9 cellular contexts compared by ENCODE assay signal in the genomic region with DNA sequence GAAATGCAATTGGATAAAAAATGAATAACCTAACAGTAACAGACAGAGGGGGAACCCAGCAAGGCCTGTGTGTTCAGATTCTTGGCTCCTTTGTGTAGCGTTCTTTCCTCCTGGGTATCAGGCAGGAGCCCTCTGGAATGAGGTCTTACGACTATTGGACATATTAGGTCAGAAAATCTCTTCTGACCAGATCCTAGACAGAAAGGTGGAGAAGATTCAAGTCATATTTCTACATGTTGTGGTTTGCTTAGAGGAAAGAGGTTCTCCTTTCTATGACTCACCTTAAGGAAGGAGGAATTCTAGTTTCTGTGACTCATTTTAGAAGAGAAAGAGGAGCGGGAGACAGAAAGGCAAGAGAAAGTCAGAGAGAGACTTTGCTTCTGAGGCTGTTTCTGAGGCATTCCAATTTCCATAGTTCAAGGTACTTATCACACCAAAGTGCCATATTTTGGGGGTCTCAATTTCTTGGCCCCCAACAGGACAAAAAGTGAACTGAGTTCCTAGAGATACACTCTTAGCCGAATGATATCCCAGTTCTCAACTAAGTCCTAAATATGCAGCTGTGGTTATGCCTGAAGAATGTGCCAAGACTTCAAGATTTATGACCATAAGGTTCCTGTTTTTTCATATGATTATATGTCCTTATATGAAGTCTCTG.
DNase-seq lines count a peak whose midpoint lies in the region; ATAC-seq, FAIRE-seq and TF ChIP-seq lines count a peak whose summit lies in the region.
"Had no signal": no experiment of that assay in that cellular context is flagged by ENCODE, and none has a peak within 500 bp of the region (broad histone marks: within the 10 kb centered on the region; RNA-seq: fewer than 3 reads in every experiment).

No MANE protein-coding gene starts in this region.

- no peak for TF ChIP-seq EP300 in A549 (IDR thresholded peaks at IDR 0.05)

- peak; percentile 67 to 68; a peak in 5 of 6 replicates for ATAC-seq in A549
- ATAC-seq in GM19463 (IDR thresholded peaks at IDR 0.05; ENCODE audit: unreplicated experiment), result peak; percentile 88
- ATAC-seq in HG03565 (IDR thresholded peaks at IDR 0.05; ENCODE audit: unreplicated experiment), result peak; percentile 88
- no peak for ATAC-seq in GM21737 (IDR thresholded peaks at IDR 0.05; ENCODE audit: unreplicated experiment)

- H3K9ac ChIP-seq in colonic mucosa (ENCODE audit: low read depth in 2 of 2, low read length in 2 of 2), result no peak overlapping the region

- H3K4me1 Mint-ChIP-seq in chondrocyte (ENCODE audit: low read depth), result peaks cover 13% of the 10 kb centered on the region
- H3K4me1 Mint-ChIP-seq in activated T-cell treated with anti-CD3 and anti-CD28 coated beads, Interleukin-2, amount 50 U/mL, for 24 hours (ENCODE audit: low read depth), result peaks cover 13% of the 10 kb centered on the region

- no peaks in the 10 kb centered on the region for H3K36me3 ChIP-seq in colonic mucosa

- peak overlapping the region; percentile 74 for H3K27ac Mint-ChIP-seq in chondrocyte (ENCODE audit: unreplicated experiment)
- no peak overlapping the region for H3K27ac Mint-ChIP-seq in activated T-cell treated with anti-CD3 and anti-CD28 coated beads, Interleukin-2, amount 50 U/mL, for 24 hours

- H3K27me3 ChIP-seq in colonic mucosa, result no peaks in the 10 kb centered on the region

- no peak overlapping the region for H3K4me2 ChIP-seq in A549

- TF ChIP-seq RAD21 in A549 (conservative IDR thresholded peaks at IDR 0.05 in 1 of 2, IDR thresholded peaks at IDR 0.05 in 1 of 2), result no peak

- H3K27me3 Mint-ChIP-seq in chondrocyte (ENCODE audit: low read depth), result no peaks in the 10 kb centered on the region
- H3K27me3 Mint-ChIP-seq in activated T-cell treated with anti-CD3 and anti-CD28 coated beads, Interleukin-2, amount 50 U/mL, for 24 hours, result peaks cover 6% of the 10 kb centered on the region

- no peak overlapping the region for H3K4me3 Mint-ChIP-seq in chondrocyte (ENCODE audit: unreplicated experiment)
- no peak overlapping the region for H3K4me3 Mint-ChIP-seq in activated T-cell treated with anti-CD3 and anti-CD28 coated beads, Interleukin-2, amount 50 U/mL, for 24 hours

- TF ChIP-seq POLR2A in A549 (IDR thresholded peaks at IDR 0.05; ENCODE audit: low read length), result no peak

- no peaks in the 10 kb centered on the region for H3K36me3 Mint-ChIP-seq in chondrocyte (ENCODE audit: low read depth)
- H3K36me3 Mint-ChIP-seq in activated T-cell treated with anti-CD3 and anti-CD28 coated beads, Interleukin-2, amount 50 U/mL, for 24 hours (ENCODE audit: low read depth), result no peaks in the 10 kb centered on the region

- peak in 1 of 2 experiments; percentile 9 for DNase-seq in A549 (ENCODE audit: low read depth in 1 of 2, low spot score in 1 of 2)
- DNase-seq in chondrocyte (ENCODE audit: low spot score), result no peak
- DNase-seq in colonic mucosa, result no peak
- no peak for DNase-seq in activated T-cell treated with anti-CD3 and anti-CD28 coated beads, Interleukin-2, amount 50 U/mL, for 24 hours
- DNase-seq in NCI-H345 (lab: John Stamatoyannopoulos, UW), result no peak

- H3K27ac ChIP-seq in A549 (no peak overlapping the region), colonic mucosa (no peak overlapping the region)

- H3K9me3 Mint-ChIP-seq in chondrocyte (ENCODE audit: low read depth), result no peaks in the 10 kb centered on the region
- no peaks in the 10 kb centered on the region for H3K9me3 Mint-ChIP-seq in activated T-cell treated with anti-CD3 and anti-CD28 coated beads, Interleukin-2, amount 50 U/mL, for 24 hours

- CTCF ChIA-PET in A549 (lab: Yijun Ruan, JAX), result no interaction called here

- FAIRE-seq in A549 (lab: Jason Lieb, UNC), result no peak
- FAIRE-seq: islet of Langerhans had no signal

- POLR2A ChIA-PET in A549 (lab: Yijun Ruan, JAX), result interaction anchor here (0.5 kb wide), 1 partner anchor 156 kb away, joined by 4 read pairs; no protein-coding TSS in a partner anchor

- H3K4me3 ChIP-seq in A549, result no peak overlapping the region
- no peak overlapping the region for H3K4me3 ChIP-seq in colonic mucosa

- no peak for TF ChIP-seq CTCF in A549 (IDR thresholded peaks at IDR 0.05)
- peak; percentile 28 for TF ChIP-seq CTCF in chondrocyte (IDR thresholded peaks at IDR 0.05)
- TF ChIP-seq CTCF in colonic mucosa (IDR thresholded peaks at IDR 0.05), result no peak

- H3K9me3 ChIP-seq in A549 (no peaks in the 10 kb centered on the region), colonic mucosa (no peaks in the 10 kb centered on the region)

- intact Hi-C loops in colonic mucosa (cut with DNase I), result no loop called here

- no peaks in the 10 kb centered on the region for H3K4me1 ChIP-seq in A549
- no peaks in the 10 kb centered on the region for H3K4me1 ChIP-seq in colonic mucosa

- WGBS in A549 (ENCODE audit: missing lambda C conversion rate), result 61% methylated on average over 4 of the region's 4 CpGs

TF ChIP-seq in A549, 52 proteins besides CTCF, POLR2A, EP300 and RAD21:
- TF ChIP-seq, protein P1, sequence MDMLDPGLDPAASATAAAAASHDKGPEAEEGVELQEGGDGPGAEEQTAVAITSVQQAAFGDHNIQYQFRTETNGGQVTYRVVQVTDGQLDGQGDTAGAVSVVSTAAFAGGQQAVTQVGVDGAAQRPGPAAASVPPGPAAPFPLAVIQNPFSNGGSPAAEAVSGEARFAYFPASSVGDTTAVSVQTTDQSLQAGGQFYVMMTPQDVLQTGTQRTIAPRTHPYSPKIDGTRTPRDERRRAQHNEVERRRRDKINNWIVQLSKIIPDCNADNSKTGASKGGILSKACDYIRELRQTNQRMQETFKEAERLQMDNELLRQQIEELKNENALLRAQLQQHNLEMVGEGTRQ (IDR thresholded peaks at IDR 0.05), result no peak
- TF ChIP-seq FOSL2 (IDR thresholded peaks at IDR 0.05), result no peak
- peak; percentile 70 for TF ChIP-seq FOSL2 (CRISPR knock-in tag; IDR thresholded peaks at IDR 0.05)
- TF ChIP-seq ZFP36 (IDR thresholded peaks at IDR 0.05; ENCODE audit: borderline replicate concordance, partially characterized antibody), result no peak
- TF ChIP-seq, protein P2, sequence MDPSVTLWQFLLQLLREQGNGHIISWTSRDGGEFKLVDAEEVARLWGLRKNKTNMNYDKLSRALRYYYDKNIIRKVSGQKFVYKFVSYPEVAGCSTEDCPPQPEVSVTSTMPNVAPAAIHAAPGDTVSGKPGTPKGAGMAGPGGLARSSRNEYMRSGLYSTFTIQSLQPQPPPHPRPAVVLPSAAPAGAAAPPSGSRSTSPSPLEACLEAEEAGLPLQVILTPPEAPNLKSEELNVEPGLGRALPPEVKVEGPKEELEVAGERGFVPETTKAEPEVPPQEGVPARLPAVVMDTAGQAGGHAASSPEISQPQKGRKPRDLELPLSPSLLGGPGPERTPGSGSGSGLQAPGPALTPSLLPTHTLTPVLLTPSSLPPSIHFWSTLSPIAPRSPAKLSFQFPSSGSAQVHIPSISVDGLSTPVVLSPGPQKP (IDR thresholded peaks at IDR 0.05; ENCODE audit: low read depth, low read length), result no peak
- no peak for TF ChIP-seq CHD4 (IDR thresholded peaks at IDR 0.05; ENCODE audit: borderline replicate concordance)
- TF ChIP-seq HEYL (CRISPR knock-in tag; IDR thresholded peaks at IDR 0.05), result no peak
- TF ChIP-seq PHF8 (IDR thresholded peaks at IDR 0.05; ENCODE audit: borderline replicate concordance, low read depth), result no peak
